21 cellular contexts compared by ENCODE assay signal in the genomic region with DNA sequence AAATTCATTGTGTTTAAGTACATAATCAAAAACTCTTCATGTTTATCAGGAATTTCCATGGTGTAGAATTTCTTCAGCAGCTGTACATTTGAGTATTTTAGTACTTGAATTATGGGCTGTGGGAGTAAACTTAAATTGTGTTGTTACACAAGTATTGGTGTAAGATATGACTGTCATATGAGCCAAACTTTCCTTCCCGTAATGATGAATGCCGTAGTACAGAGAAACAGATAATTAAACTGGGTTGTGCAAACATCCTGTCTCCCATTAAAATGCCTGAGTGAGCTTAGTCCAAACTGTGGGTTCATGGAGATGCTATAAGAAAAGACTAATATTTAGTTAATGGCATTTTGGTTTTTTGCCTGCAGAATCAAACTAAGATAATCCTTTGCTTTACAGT.
DNase-seq lines count a peak whose midpoint lies in the region; ATAC-seq and TF ChIP-seq lines count a peak whose summit lies in the region.
"Had no signal": no experiment of that assay in that cellular context is flagged by ENCODE, and none has a peak within 500 bp of the region (broad histone marks: within the 10 kb centered on the region; RNA-seq: fewer than 3 reads in every experiment).

No MANE protein-coding gene starts in this region.

- no peak for TF ChIP-seq POLR2A in right lobe of liver (IDR thresholded peaks at IDR 0.05)

- no TSS peak for BruUV-seq in PC-3 (replicated peaks; lab: Mats Ljungman, UMichigan)

- WGBS in right lobe of liver (ENCODE audit: insufficient coverage, low coverage, low lambda C conversion rate, missing lambda C conversion rate): 24% methylated on average over 2 of the region's 2 CpGs

- no peaks in the 10 kb centered on the region for H4K20me1 ChIP-seq in PC-3 (ENCODE audit: low read length)

- intact Hi-C loops in PC-3 (cut with micrococcal nuclease): loop anchor here (1.0 to 10.0 kb wide), 7 partner anchors 23 to 313 kb away; no protein-coding TSS in a partner anchor
- intact Hi-C loops in right lobe of liver (cut with DNase I): no loop called here

- POLR2A ChIA-PET in PC-3 (lab: Charles Lee; ENCODE audit: unreplicated experiment): no interaction called here

- no peak for TF ChIP-seq CTCF in PC-3 (conservative IDR thresholded peaks at IDR 0.05; ENCODE audit: low read depth, low read length)
- TF ChIP-seq CTCF in right lobe of liver (IDR thresholded peaks at IDR 0.05): no peak

- H3K4me3 ChIP-seq in PC-3 (ENCODE audit: low read length) (no peak overlapping the region), right lobe of liver (no peak overlapping the region)
- H3K4me3 ChIP-seq: cardiac muscle cell, esophagus muscularis mucosa, K562, thoracic aorta had no signal

- H2AFZ ChIP-seq in PC-3 (ENCODE audit: low read length): no peak overlapping the region

- CTCF ChIA-PET in PC-3 (lab: Charles Lee): interaction anchor here (0.9 kb wide), 1 partner anchor 53 kb away, joined by 3 read pairs; no protein-coding TSS in a partner anchor

- DNase-seq in COR-L47 (lab: John Stamatoyannopoulos, UW): peak; percentile 8
- peak; percentile 13 for DNase-seq in HCEC 1CT
- DNase-seq in PC-3: peak; percentile 78
- DNase-seq in right lobe of liver: no peak
- no peak for DNase-seq in kidney tubule cell (ENCODE audit: low spot score)
- DNase-seq: activated CD8-positive, alpha-beta T cell treated with anti-CD3 and anti-CD28 coated beads, Interleukin-2, amount 10 ng/mL, durations not matched to agents 7 days and 5 days; activated naive CD8-positive, alpha-beta T cell treated with anti-CD3 and anti-CD28 coated beads for 36 hours; C1 segment of cervical spinal cord; DMS79 treated with DMSO at 0.1 percent for 48 hours; hypothalamus; NCI-H1048; NCI-H526 treated with DMSO at 0.1 percent for 48 hours; RPMI8226; stimulated activated CD4-positive, alpha-beta T cell treated with anti-CD3 and anti-CD28 coated beads, Interleukin-4, amount 100 ng/mL, for 24 hours; stimulated activated CD8-positive, alpha-beta memory T cell treated with anti-CD3 and anti-CD28 coated beads, Interleukin-4, amount 100 ng/mL, for 48 hours had no signal

- no peaks in the 10 kb centered on the region for H3K9me2 ChIP-seq in PC-3 (replicated peaks; ENCODE audit: low read length)

- no peaks in the 10 kb centered on the region for H3K36me3 ChIP-seq in PC-3 (ENCODE audit: low read depth, low read length)
- H3K36me3 ChIP-seq in right lobe of liver: no peaks in the 10 kb centered on the region
- H3K36me3 ChIP-seq: esophagus muscularis mucosa, thoracic aorta had no signal

- no peaks in the 10 kb centered on the region for H3K9me3 ChIP-seq in PC-3 (ENCODE audit: low read length)
- no peaks in the 10 kb centered on the region for H3K9me3 ChIP-seq in right lobe of liver
- H3K9me3 ChIP-seq: esophagus muscularis mucosa, thoracic aorta had no signal

- peak overlapping the region; percentile 12 for H3K4me2 ChIP-seq in PC-3 (ENCODE audit: low read length)

- H3K27ac ChIP-seq in PC-3 (ENCODE audit: low read length): peak overlapping the region; percentile 11
- no peak overlapping the region for H3K27ac ChIP-seq in right lobe of liver
- H3K27ac ChIP-seq: cardiac muscle cell, esophagus muscularis mucosa, thoracic aorta had no signal

- H3K79me2 ChIP-seq in PC-3 (ENCODE audit: low read length): no peaks in the 10 kb centered on the region

- H3K9ac ChIP-seq in PC-3 (ENCODE audit: low read length): no peak overlapping the region

- H3K27me3 ChIP-seq in PC-3 (ENCODE audit: low read length) (no peaks in the 10 kb centered on the region), right lobe of liver (no peaks in the 10 kb centered on the region)
- H3K27me3 ChIP-seq: cardiac muscle cell, esophagus muscularis mucosa had no signal

- peaks cover 17% of the 10 kb centered on the region for H3K4me1 ChIP-seq in PC-3 (ENCODE audit: insufficient read depth, low read length)
- H3K4me1 ChIP-seq in right lobe of liver: no peaks in the 10 kb centered on the region
- H3K4me1 ChIP-seq: esophagus muscularis mucosa had no signal

- H3F3A ChIP-seq in PC-3 (ENCODE audit: low read length, unreplicated experiment): no peaks in the 10 kb centered on the region

- ATAC-seq in PC-3 (peak; percentile 95), right lobe of liver (peak in 3 of 4 donors; percentile 30 to 92 (median 64)), HG03097 (IDR thresholded peaks at IDR 0.05; ENCODE audit: low FRiP score, unreplicated experiment) (no peak), GM19023 (IDR thresholded peaks at IDR 0.05; ENCODE audit: unreplicated experiment) (no peak)
- ATAC-seq: activated CD8-positive, alpha-beta T cell treated with anti-CD3 and anti-CD28 coated beads, Interleukin-2, amount 10 ng/mL, durations not matched to agents 7 days and 5 days; K562 had no signal

Comparison
In these comparisons a context has a peak if more than half of its experiments do, and no peak if none do; other contexts are left out.
1. DNase-seq: peak in COR-L47 (single experiment), HCEC 1CT (single experiment) and PC-3 (single experiment); none in right lobe of liver (0 of 3) and kidney tubule cell (single experiment).
2. ATAC-seq: peak in PC-3 (single experiment) and right lobe of liver (3 of 4); none in HG03097 (single experiment) and GM19023 (single experiment).